In the genomic region with DNA sequence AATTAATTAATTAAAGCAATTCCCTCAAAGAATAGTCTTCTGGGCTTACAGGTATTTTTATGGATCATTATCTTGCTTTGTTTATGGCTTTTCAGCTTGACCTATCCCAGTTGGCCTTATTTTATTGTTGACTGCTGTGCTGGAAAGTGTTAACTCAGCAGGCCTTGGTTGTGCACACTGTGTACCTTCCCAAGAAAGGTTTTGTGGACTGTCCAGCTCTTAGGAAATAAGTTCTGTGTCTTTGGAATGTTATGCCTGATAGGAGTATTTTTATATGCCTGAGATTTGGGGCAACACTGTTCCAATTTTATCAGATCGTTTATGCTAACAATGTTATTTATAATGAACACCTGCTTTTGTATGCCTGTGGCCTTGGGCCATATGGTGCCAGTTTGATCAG, we compare ENCODE assay signal across 19 cellular contexts.
A peak's percentile ranks its signal among the peaks of the same experiment; 100 is the strongest.
DNase-seq lines count a peak whose midpoint lies in the region; ATAC-seq and TF ChIP-seq lines count a peak whose summit lies in the region.
"Had no signal": no experiment of that assay in that cellular context is flagged by ENCODE, and none has a peak within 500 bp of the region (broad histone marks: within the 10 kb centered on the region; RNA-seq: fewer than 3 reads in every experiment).

No MANE protein-coding gene starts in this region.

- no peaks in the 10 kb centered on the region for H3K4me1 Mint-ChIP-seq in CD8-positive, alpha-beta memory T cell
- H3K4me1 Mint-ChIP-seq: CD4-positive, alpha-beta memory T cell had no signal

- peaks cover 2 to 17% (median 6%) of the 10 kb centered on the region in 5 donors for H3K9me3 Mint-ChIP-seq in CD8-positive, alpha-beta memory T cell

- H3K4me3 ChIP-seq in LNCaP clone FGC (ENCODE audit: low read depth, low read length) (no peak overlapping the region), WERI-Rb-1 (ENCODE audit: low read depth, low read length) (no peak overlapping the region)
- H3K4me3 ChIP-seq in CD8-positive, alpha-beta memory T cell (ENCODE audit: low read length) = no peak overlapping the region
- H3K4me3 ChIP-seq: A549, GM23248 had no signal

- H3K9me3 ChIP-seq in WERI-Rb-1 (ENCODE audit: severe bottlenecking) = no peaks in the 10 kb centered on the region
- H3K9me3 ChIP-seq in CD8-positive, alpha-beta memory T cell (ENCODE audit: low read length) = no peaks in the 10 kb centered on the region
- H3K9me3 ChIP-seq: A549 had no signal

- H3K27ac ChIP-seq in WERI-Rb-1 = no peak overlapping the region
- no peak overlapping the region for H3K27ac ChIP-seq in CD8-positive, alpha-beta memory T cell (ENCODE audit: low read depth, low read length)
- H3K27ac ChIP-seq: A549, GM23248 had no signal

- CTCF ChIA-PET in CD8-positive, alpha-beta memory T cell (lab: Charles Lee) = no interaction called here

- intact Hi-C loops in Right ventricle myocardium inferior (cut with DNase I) = no loop called here
- intact Hi-C loops in left cardiac atrium (cut with DNase I) = no loop called here

- ATAC-seq in Right ventricle myocardium inferior (peak; percentile 52), left cardiac atrium (no peak)
- ATAC-seq: A549 had no signal

- no peaks in the 10 kb centered on the region for H3K27me3 ChIP-seq in WERI-Rb-1 (ENCODE audit: insufficient read depth, low read depth, severe bottlenecking)
- no peaks in the 10 kb centered on the region for H3K27me3 ChIP-seq in CD8-positive, alpha-beta memory T cell (ENCODE audit: insufficient read depth, low read length, poor library complexity, severe bottlenecking)

- TF ChIP-seq CTCF in LNCaP clone FGC (IDR thresholded peaks at IDR 0.05; ENCODE audit: control insufficient read depth, extremely low read depth, insufficient read depth) (no peak), WERI-Rb-1 (IDR thresholded peaks at IDR 0.05; ENCODE audit: low read depth, low read length) (no peak)

- peak; percentile 14 for DNase-seq in NCI-H1694 treated with DMSO at 0.1 percent for 48 hours (lab: John Stamatoyannopoulos, UW)
- DNase-seq in NCI-H1694 (lab: John Stamatoyannopoulos, UW) = no peak
- DNase-seq in Right ventricle myocardium inferior (ENCODE audit: missing footprints) = no peak
- no peak for DNase-seq in left cardiac atrium
- peak; percentile 66 for DNase-seq in LNCaP clone FGC (ENCODE audit: low read depth)
- DNase-seq in amniotic epithelial cell (ENCODE audit: low read depth) = peak; percentile 34
- no peak for DNase-seq in WERI-Rb-1
- no peak for DNase-seq in CD8-positive, alpha-beta memory T cell
- DNase-seq: 8988T; C1 segment of cervical spinal cord; Caco-2; CD4-positive, alpha-beta memory T cell; DMS53; DMS79 treated with DMSO at 0.1 percent for 48 hours; GF-D8; GM23248; H7; HCEC 1CT had no signal

- no peaks in the 10 kb centered on the region for H3K4me1 ChIP-seq in CD8-positive, alpha-beta memory T cell (ENCODE audit: insufficient read depth, low read length)
- H3K4me1 ChIP-seq: A549, Caco-2 had no signal

- no peaks in the 10 kb centered on the region for H3K36me3 Mint-ChIP-seq in CD8-positive, alpha-beta memory T cell
- H3K36me3 Mint-ChIP-seq: CD4-positive, alpha-beta memory T cell had no signal

- no peak overlapping the region for H3K4me3 Mint-ChIP-seq in CD8-positive, alpha-beta memory T cell
- H3K4me3 Mint-ChIP-seq: CD4-positive, alpha-beta memory T cell had no signal

- POLR2A ChIA-PET in CD8-positive, alpha-beta memory T cell (lab: Charles Lee) = no interaction called here

- H3K36me3 ChIP-seq in WERI-Rb-1 = no peaks in the 10 kb centered on the region
- H3K36me3 ChIP-seq in CD8-positive, alpha-beta memory T cell (ENCODE audit: insufficient read depth, low read length) = no peaks in the 10 kb centered on the region

- no peak overlapping the region for H3K27ac Mint-ChIP-seq in CD8-positive, alpha-beta memory T cell
- H3K27ac Mint-ChIP-seq: CD4-positive, alpha-beta memory T cell had no signal

- H3K27me3 Mint-ChIP-seq in CD8-positive, alpha-beta memory T cell = no peaks in the 10 kb centered on the region
- H3K27me3 Mint-ChIP-seq: CD4-positive, alpha-beta memory T cell had no signal

Comparison
In these comparisons a context has a peak if more than half of its experiments do, and no peak if none do; other contexts are left out.
1. DNase-seq: peak in NCI-H1694 treated with DMSO at 0.1 percent for 48 hours (single experiment), LNCaP clone FGC (single experiment) and amniotic epithelial cell (single experiment); none in NCI-H1694 (single experiment), Right ventricle myocardium inferior (single experiment), left cardiac atrium (single experiment), WERI-Rb-1 (single experiment) and CD8-positive, alpha-beta memory T cell (0 of 5).